8 cellular contexts compared by ENCODE assay signal in the genomic region with DNA sequence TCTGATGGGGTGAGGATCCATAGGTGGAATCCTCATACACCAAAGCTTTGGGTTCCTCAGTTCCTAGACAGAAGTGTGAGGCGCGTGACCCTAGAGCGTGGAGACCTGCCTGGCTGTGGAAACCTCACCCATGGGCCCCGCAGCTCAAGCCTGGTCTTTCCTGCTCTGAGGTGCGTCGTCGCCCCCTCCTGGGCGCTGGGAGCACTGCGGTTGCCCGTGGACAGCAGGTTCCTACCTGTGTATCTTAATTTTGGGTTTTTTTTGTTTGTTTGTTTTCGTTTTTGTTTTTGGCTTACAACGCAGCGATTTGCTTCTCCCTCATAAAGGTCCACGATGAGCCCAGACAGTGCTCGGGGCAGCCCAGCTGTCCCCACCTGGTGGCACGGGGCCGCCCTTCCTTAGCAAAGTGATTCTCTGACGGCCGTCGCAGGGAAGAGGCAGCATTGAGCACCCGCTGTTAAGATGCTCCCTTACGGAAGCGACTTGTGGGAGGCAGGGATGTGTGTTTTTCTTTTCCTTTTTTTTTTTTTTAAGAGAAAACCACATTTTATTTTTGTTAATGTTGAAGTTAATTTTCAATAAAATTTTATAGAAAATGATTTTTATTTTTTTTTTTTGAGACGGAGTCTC. TPM values are rescaled to one million over a fixed set of nuclear protein-coding genes. Genes with fewer than 3 reads are reported as not detected.
A peak's percentile ranks its signal among the peaks of the same experiment; 100 is the strongest.
DNase-seq lines count a peak whose midpoint lies in the region; ATAC-seq, FAIRE-seq and TF ChIP-seq lines count a peak whose summit lies in the region.

No MANE protein-coding gene starts in this region.

- H3K36me3 ChIP-seq in NT2/D1 (ENCODE audit: insufficient read depth, insufficient read length, low read length) = peaks cover 4% of the 10 kb centered on the region

- H3K4me1 Mint-ChIP-seq in naive B cell = peaks cover 8 to 13% (median 8%) of the 10 kb centered on the region in 3 donors

- no peak for FAIRE-seq in D721Med (lab: Jason Lieb, UNC)

- H3K4me3 Mint-ChIP-seq in naive B cell = peak overlapping the region in 1 of 8 donors; percentile 52

- no peaks in the 10 kb centered on the region for H3K9me3 ChIP-seq in NT2/D1 (ENCODE audit: insufficient read depth, low read length)

- TF ChIP-seq CTCF in D721Med (IDR thresholded peaks at IDR 0.05; ENCODE audit: insufficient read depth, missing control alignments) = peak; percentile 86

- no peaks in the 10 kb centered on the region for H3K36me3 Mint-ChIP-seq in naive B cell

- H3K27me3 ChIP-seq in NT2/D1 (ENCODE audit: insufficient read depth, insufficient read length) = no peaks in the 10 kb centered on the region

- peaks cover 12% of the 10 kb centered on the region for H3K4me1 ChIP-seq in NT2/D1 (ENCODE audit: insufficient read depth, insufficient read length)

- peak overlapping the region; percentile 24 for H3K4me3 ChIP-seq in NT2/D1 (ENCODE audit: insufficient read length, low read depth)

- ATAC-seq in HG03280 (IDR thresholded peaks at IDR 0.05; ENCODE audit: unreplicated experiment) (peak; percentile 63), esophagus mucosa (peak; percentile 85), naive B cell (ENCODE audit: low read depth in 2 of 2) (peak; percentile 95 to 97), GM18909 (IDR thresholded peaks at IDR 0.05; ENCODE audit: poor library complexity, unreplicated experiment) (no peak)

- no peaks in the 10 kb centered on the region for H3K27me3 Mint-ChIP-seq in naive B cell

- H3K9me3 Mint-ChIP-seq in naive B cell = no peaks in the 10 kb centered on the region

- DNase-seq in D721Med (ENCODE audit: insufficient read length, low spot score) (peak; percentile 57), NT2/D1 (ENCODE audit: low read depth, low spot score) (peak; percentile 58), naive B cell (peak; percentile 74)
- DNase-seq in activated CD8-positive, alpha-beta memory T cell treated with anti-CD3 and anti-CD28 coated beads, Interleukin-2, amount 50 U/mL, for 48 hours = peak; percentile 90
- DNase-seq in stimulated activated CD8-positive, alpha-beta memory T cell treated with anti-CD3 and anti-CD28 coated beads, Interleukin-7, amount 100 ng/mL, for 4 hours (ENCODE audit: low read depth in 2 of 2) = peak; percentile 62 to 67

- H3K27ac Mint-ChIP-seq in naive B cell = peak overlapping the region in 5 of 6 donors; percentile 21 to 69 (median 52)

- H3K9ac ChIP-seq in NT2/D1 (ENCODE audit: insufficient read length, low read depth) = peak overlapping the region; percentile 61

RNA-seq across cellular contexts. Expression of a gene that starts 36.5 kb away (rescaled TPM):
- 20.2 TPM for total RNA-seq in esophagus mucosa
- polyA plus RNA-seq in naive B cell (ENCODE audit: low read depth in 6 of 6) = 10 to 100 TPM; 23.9 to 32.2 (median 28.0) TPM
